ENCODE assay signal across 24 cellular contexts in genomic region chr2:133608291-133608690, GRCh38. TPM values are rescaled to one million over a fixed set of nuclear protein-coding genes. Genes with fewer than 3 reads are reported as not detected.
"Had no signal": no experiment of that assay in that cellular context is flagged by ENCODE, and none has a peak within 500 bp of the region (broad histone marks: within the 10 kb centered on the region; RNA-seq: fewer than 3 reads in every experiment).

No MANE protein-coding gene starts in this region.

- H3K36me3 ChIP-seq: breast epithelium, Peyer's patch had no signal

- H3K27me3 Mint-ChIP-seq: activated B cell treated with CpG ODN at 0.5 μM for 24 hours; activated CD4-positive, alpha-beta memory T cell treated with anti-CD3 and anti-CD28 coated beads for 36 hours; activated CD4-positive, alpha-beta T cell treated with anti-CD3 and anti-CD28 coated beads, Interleukin-2, amount 10 ng/mL, durations not matched to agents 24 days and 14 days; activated naive CD4-positive, alpha-beta T cell treated with anti-CD3 and anti-CD28 coated beads, Interleukin-2, amount 10 ng/mL, durations not matched to agents 7 days and 5 days; activated naive CD8-positive, alpha-beta T cell treated with anti-CD3 and anti-CD28 coated beads for 36 hours had no signal

- H3K27me3 ChIP-seq: breast epithelium, Peyer's patch had no signal

- H3K9me3 Mint-ChIP-seq: activated B cell treated with CpG ODN at 0.5 μM for 24 hours; activated CD4-positive, alpha-beta memory T cell treated with anti-CD3 and anti-CD28 coated beads for 36 hours; activated CD4-positive, alpha-beta T cell treated with anti-CD3 and anti-CD28 coated beads, Interleukin-2, amount 10 ng/mL, durations not matched to agents 24 days and 14 days; activated naive CD4-positive, alpha-beta T cell treated with anti-CD3 and anti-CD28 coated beads, Interleukin-2, amount 10 ng/mL, durations not matched to agents 7 days and 5 days; activated naive CD8-positive, alpha-beta T cell treated with anti-CD3 and anti-CD28 coated beads for 36 hours; activated T-helper 17 cell treated with anti-CD3 and anti-CD28 coated beads, Interleukin-2, amount 50 U/mL, for 72 hours had no signal

- DNase-seq: activated B cell treated with CpG ODN at 0.5 μM for 24 hours; activated CD4-positive, alpha-beta memory T cell treated with anti-CD3 and anti-CD28 coated beads for 36 hours; activated CD4-positive, alpha-beta T cell treated with anti-CD3 and anti-CD28 coated beads for 1 hour; activated CD4-positive, alpha-beta T cell treated with anti-CD3 and anti-CD28 coated beads, Interleukin-2, amount 10 ng/mL, durations not matched to agents 24 days and 14 days; activated CD8-positive, alpha-beta memory T cell treated with anti-CD3 and anti-CD28 coated beads for 24 hours; activated gamma-delta T cell; activated naive CD4-positive, alpha-beta T cell treated with anti-CD3 and anti-CD28 coated beads, Interleukin-2, amount 10 ng/mL, durations not matched to agents 7 days and 5 days; activated naive CD8-positive, alpha-beta T cell treated with anti-CD3 and anti-CD28 coated beads for 36 hours; activated T-cell treated with anti-CD3 and anti-CD28 coated beads, Interleukin-2, amount 50 U/mL, for 48 hours; caudate nucleus; Karpas-422; NCI-H1105 treated with DMSO at 0.1 percent for 48 hours; NCI-H1436 treated with DMSO at 0.1 percent for 48 hours; NCI-H187; NCI-H2081; NCI-H446; NCI-H524; Peyer's patch; SIG-M5; T-helper 17 cell; T-helper 9 cell had no signal

- H3K4me3 Mint-ChIP-seq: activated B cell treated with CpG ODN at 0.5 μM for 24 hours; activated CD4-positive, alpha-beta memory T cell treated with anti-CD3 and anti-CD28 coated beads for 36 hours; activated CD4-positive, alpha-beta T cell treated with anti-CD3 and anti-CD28 coated beads, Interleukin-2, amount 10 ng/mL, durations not matched to agents 24 days and 14 days; activated naive CD4-positive, alpha-beta T cell treated with anti-CD3 and anti-CD28 coated beads, Interleukin-2, amount 10 ng/mL, durations not matched to agents 7 days and 5 days; activated naive CD8-positive, alpha-beta T cell treated with anti-CD3 and anti-CD28 coated beads for 36 hours; activated T-helper 17 cell treated with anti-CD3 and anti-CD28 coated beads, Interleukin-2, amount 50 U/mL, for 72 hours; T-helper 17 cell had no signal

- H3K36me3 Mint-ChIP-seq: activated CD4-positive, alpha-beta memory T cell treated with anti-CD3 and anti-CD28 coated beads for 36 hours; activated naive CD4-positive, alpha-beta T cell treated with anti-CD3 and anti-CD28 coated beads, Interleukin-2, amount 10 ng/mL, durations not matched to agents 7 days and 5 days; activated naive CD8-positive, alpha-beta T cell treated with anti-CD3 and anti-CD28 coated beads for 36 hours had no signal

- FAIRE-seq: K562 had no signal

- ATAC-seq: activated T-helper 17 cell treated with anti-CD3 and anti-CD28 coated beads, Interleukin-2, amount 50 U/mL, for 72 hours; K562; T-helper 17 cell had no signal

- H3K4me1 Mint-ChIP-seq: activated B cell treated with CpG ODN at 0.5 μM for 24 hours; activated CD4-positive, alpha-beta T cell treated with anti-CD3 and anti-CD28 coated beads, Interleukin-2, amount 10 ng/mL, durations not matched to agents 24 days and 14 days; activated naive CD4-positive, alpha-beta T cell treated with anti-CD3 and anti-CD28 coated beads, Interleukin-2, amount 10 ng/mL, durations not matched to agents 7 days and 5 days; activated naive CD8-positive, alpha-beta T cell treated with anti-CD3 and anti-CD28 coated beads for 36 hours; activated T-helper 17 cell treated with anti-CD3 and anti-CD28 coated beads, Interleukin-2, amount 50 U/mL, for 72 hours had no signal

- H3K9me3 ChIP-seq: breast epithelium, Peyer's patch had no signal

- H3K27ac ChIP-seq: breast epithelium, Peyer's patch had no signal

- H3K4me1 ChIP-seq: breast epithelium, Peyer's patch had no signal

- H3K4me3 ChIP-seq: breast epithelium, K562, Peyer's patch had no signal

RNA-seq across cellular contexts. Expression of gene NCKAP5, which starts 40.0 kb away (rescaled TPM):
- total RNA-seq: activated B cell treated with CpG ODN at 0.5 μM for 24 hours; activated CD4-positive, alpha-beta memory T cell treated with anti-CD3 and anti-CD28 coated beads for 36 hours; activated CD4-positive, alpha-beta T cell treated with anti-CD3 and anti-CD28 coated beads, Interleukin-2, amount 10 ng/mL, durations not matched to agents 24 days and 14 days; activated naive CD8-positive, alpha-beta T cell treated with anti-CD3 and anti-CD28 coated beads for 36 hours; activated T-helper 17 cell treated with anti-CD3 and anti-CD28 coated beads, Interleukin-2, amount 50 U/mL, for 72 hours; K562; T-helper 17 cell had no signal
- polyA plus RNA-seq: K562 had no signal
